In genomic region chr9:18791074-18791473, GRCh38 we compare ENCODE assay signal across 11 cellular contexts.
A peak's percentile ranks its signal among the peaks of the same experiment; 100 is the strongest.
DNase-seq lines count a peak whose midpoint lies in the region; ATAC-seq and TF ChIP-seq lines count a peak whose summit lies in the region.
"Had no signal": no experiment of that assay in that cellular context is flagged by ENCODE, and none has a peak within 500 bp of the region (broad histone marks: within the 10 kb centered on the region; RNA-seq: fewer than 3 reads in every experiment).

No MANE protein-coding gene starts in this region.

- H3K4me1 ChIP-seq in GM23338 (ENCODE audit: insufficient read depth) = no peaks in the 10 kb centered on the region

- peak overlapping the region; percentile 48; the same call in 1 of the 2 replicates for H2AFZ ChIP-seq in GM23338

- H3K4me3 ChIP-seq in AG04450 (ENCODE audit: low read depth, low read length) (no peak overlapping the region), GM23338 (no peak overlapping the region)
- H3K4me3 ChIP-seq: suprapubic skin had no signal

- CTCF ChIA-PET in AG04450 (lab: Charles Lee) = interaction anchor here (0.7 to 1.2 kb wide), 6 partner anchors 8 to 537 kb away, joined by 3 to 5 read pairs (median 3); no protein-coding TSS in a partner anchor

- no peak overlapping the region for H3K4me3 Mint-ChIP-seq in GM23338
- H3K4me3 Mint-ChIP-seq in glutamatergic neuron (ENCODE audit: unreplicated experiment) = no peak overlapping the region
- H3K4me3 Mint-ChIP-seq in stimulated activated effector memory CD8-positive, alpha-beta T cell treated with anti-CD3 and anti-CD28 coated beads, Interleukin-12 subunit alpha, Interleukin-12 subunit beta, amount 100 ng/mL, for 72 hours = no peak overlapping the region

- H3K36me3 Mint-ChIP-seq in GM23338 (ENCODE audit: low read depth) (no peaks in the 10 kb centered on the region), glutamatergic neuron (ENCODE audit: unreplicated experiment) (no peaks in the 10 kb centered on the region)
- no peaks in the 10 kb centered on the region for H3K36me3 Mint-ChIP-seq in stimulated activated effector memory CD8-positive, alpha-beta T cell treated with anti-CD3 and anti-CD28 coated beads, Interleukin-12 subunit alpha, Interleukin-12 subunit beta, amount 100 ng/mL, for 72 hours

- H3K27ac Mint-ChIP-seq in GM23338 (no peak overlapping the region), glutamatergic neuron (ENCODE audit: unreplicated experiment) (no peak overlapping the region)
- no peak overlapping the region for H3K27ac Mint-ChIP-seq in stimulated activated effector memory CD8-positive, alpha-beta T cell treated with anti-CD3 and anti-CD28 coated beads, Interleukin-12 subunit alpha, Interleukin-12 subunit beta, amount 100 ng/mL, for 72 hours

- H3K36me3 ChIP-seq in GM23338 (ENCODE audit: insufficient read depth) = no peaks in the 10 kb centered on the region
- H3K36me3 ChIP-seq: neutrophil, suprapubic skin had no signal

- ATAC-seq in GM23338 (peak; percentile 99), HG03469 (IDR thresholded peaks at IDR 0.05; ENCODE audit: unreplicated experiment) (no peak), GM21723 (IDR thresholded peaks at IDR 0.05; ENCODE audit: unreplicated experiment) (no peak)
- no peak for ATAC-seq in stimulated activated effector memory CD8-positive, alpha-beta T cell treated with anti-CD3 and anti-CD28 coated beads, Interleukin-12 subunit alpha, Interleukin-12 subunit beta, amount 100 ng/mL, for 72 hours

- DNase-seq in AG04450 (ENCODE audit: low read depth, low spot score) (no peak), GM23338 (ENCODE audit: low spot score) (peak; percentile 91), RPMI7951 (ENCODE audit: low read depth) (peak; percentile 20), glutamatergic neuron (peak; percentile 74), caudate nucleus (lab: John Stamatoyannopoulos, UW) (no peak)
- DNase-seq in stimulated activated effector memory CD8-positive, alpha-beta T cell treated with anti-CD3 and anti-CD28 coated beads, Interleukin-12 subunit alpha, Interleukin-12 subunit beta, amount 100 ng/mL, for 72 hours (ENCODE audit: low spot score in 2 of 2) = no peak
- DNase-seq: T-helper 9 cell had no signal

- POLR2A ChIA-PET in AG04450 (lab: Yijun Ruan, JAX) = no interaction called here

- H3K27me3 ChIP-seq in AG04450 (ENCODE audit: control insufficient read depth, insufficient read depth, low read length) = no peaks in the 10 kb centered on the region
- no peaks in the 10 kb centered on the region for H3K27me3 ChIP-seq in GM23338 (ENCODE audit: insufficient read depth)
- H3K27me3 ChIP-seq: neutrophil, suprapubic skin had no signal

- no peaks in the 10 kb centered on the region for H3K79me2 ChIP-seq in GM23338 (replicated peaks; ENCODE audit: insufficient read depth)

- no peak overlapping the region for H3K4me2 ChIP-seq in GM23338

- H3K27me3 Mint-ChIP-seq in GM23338 (ENCODE audit: insufficient read depth, low read depth, poor library complexity) (no peaks in the 10 kb centered on the region), glutamatergic neuron (ENCODE audit: unreplicated experiment) (no peaks in the 10 kb centered on the region)

- TF ChIP-seq CTCF in AG04450 (IDR thresholded peaks at IDR 0.05; ENCODE audit: low read depth, low read length) (peak; percentile 49), GM23338 (conservative IDR thresholded peaks at IDR 0.05; ENCODE audit: low read depth in 2 of 2) (peak; percentile 81 to 93), glutamatergic neuron (IDR thresholded peaks at IDR 0.05; ENCODE audit: partially characterized antibody, unreplicated experiment) (peak; percentile 79)

- no peaks in the 10 kb centered on the region for H3K9me2 ChIP-seq in GM23338 (ENCODE audit: insufficient read depth)

- no peaks in the 10 kb centered on the region for H3K9me3 ChIP-seq in AG04450 (ENCODE audit: control insufficient read depth, insufficient read depth, low read length)
- H3K9me3 ChIP-seq: neutrophil, suprapubic skin had no signal

- H3F3A ChIP-seq in GM23338 (replicated peaks; ENCODE audit: low read depth) = no peaks in the 10 kb centered on the region

- H3K27ac ChIP-seq in AG04450 (ENCODE audit: low read depth, low read length) (no peak overlapping the region), GM23338 (ENCODE audit: low read depth) (no peak overlapping the region), caudate nucleus (ENCODE audit: low read depth, low read length) (no peak overlapping the region)
- H3K27ac ChIP-seq: neutrophil, suprapubic skin had no signal

- no peaks in the 10 kb centered on the region for H3K9me3 Mint-ChIP-seq in GM23338
- peaks cover 2% of the 10 kb centered on the region for H3K9me3 Mint-ChIP-seq in glutamatergic neuron (ENCODE audit: unreplicated experiment)
- H3K9me3 Mint-ChIP-seq in stimulated activated effector memory CD8-positive, alpha-beta T cell treated with anti-CD3 and anti-CD28 coated beads, Interleukin-12 subunit alpha, Interleukin-12 subunit beta, amount 100 ng/mL, for 72 hours = no peaks in the 10 kb centered on the region

- no peaks in the 10 kb centered on the region for H4K20me1 ChIP-seq in GM23338 (replicated peaks; ENCODE audit: insufficient read depth)

- no peaks in the 10 kb centered on the region; the same call in 2 of the 3 replicates for H3K4me1 Mint-ChIP-seq in GM23338
- no peaks in the 10 kb centered on the region for H3K4me1 Mint-ChIP-seq in glutamatergic neuron (ENCODE audit: low read depth, unreplicated experiment)
- no peaks in the 10 kb centered on the region for H3K4me1 Mint-ChIP-seq in stimulated activated effector memory CD8-positive, alpha-beta T cell treated with anti-CD3 and anti-CD28 coated beads, Interleukin-12 subunit alpha, Interleukin-12 subunit beta, amount 100 ng/mL, for 72 hours

TF ChIP-seq in GM23338, 12 proteins besides CTCF, POLR2A, EP300 and RAD21 (continues in another document):
- TF ChIP-seq ZNF331 (CRISPR knock-in tag; IDR thresholded peaks at IDR 0.05; ENCODE audit: low read depth) (no peak), JUNB (IDR thresholded peaks at IDR 0.05; ENCODE audit: unreplicated experiment) (no peak), NANOG (IDR thresholded peaks at IDR 0.05; ENCODE audit: borderline replicate concordance) (no peak), ZNF462 (CRISPR knock-in tag; IDR thresholded peaks at IDR 0.05) (no peak)

Comparison
In these comparisons a context has a peak if more than half of its experiments do, and no peak if none do; other contexts are left out.
1. DNase-seq: peak in GM23338 (single experiment), RPMI7951 (single experiment) and glutamatergic neuron (single experiment); none in AG04450 (single experiment), stimulated activated effector memory CD8-positive, alpha-beta T cell treated with anti-CD3 and anti-CD28 coated beads, Interleukin-12 subunit alpha, Interleukin-12 subunit beta, amount 100 ng/mL, for 72 hours (0 of 2) and caudate nucleus (0 of 61).
2. Peak in every context shown above with its lines, with median percentiles within 50 percentile points of each other: CTCF ChIP-seq.